In genomic region chr20:54549523-54550326, GRCh38 we compare ENCODE assay signal across 23 cellular contexts.
DNase-seq lines count a peak whose midpoint lies in the region; ATAC-seq and TF ChIP-seq lines count a peak whose summit lies in the region.
"Had no signal": no experiment of that assay in that cellular context is flagged by ENCODE, and none has a peak within 500 bp of the region (broad histone marks: within the 10 kb centered on the region; RNA-seq: fewer than 3 reads in every experiment).

No MANE protein-coding gene starts in this region.

- H2BK5ac ChIP-seq in IMR-90 (ENCODE audit: low read depth, low read length, poor library complexity, severe bottlenecking): no peak overlapping the region

- H3K79me1 ChIP-seq in IMR-90 (ENCODE audit: low read depth in 1 of 2, low read length in 2 of 2): no peaks in the 10 kb centered on the region

- H3K4me3 Mint-ChIP-seq in chondrocyte (ENCODE audit: unreplicated experiment): peak overlapping the region; percentile 47
- no peak overlapping the region for H3K4me3 Mint-ChIP-seq in CD4-positive, alpha-beta memory T cell

- H3K4me3 ChIP-seq in AG10803 (ENCODE audit: low read length) (no peak overlapping the region), IMR-90 (ENCODE audit: insufficient read depth, low read depth, low read length) (no peak overlapping the region), neural cell (ENCODE audit: low read length) (peak overlapping the region; percentile 13)
- no peak overlapping the region for H3K4me3 ChIP-seq in CD4-positive, alpha-beta memory T cell (ENCODE audit: low read length in 2 of 2)
- H3K4me3 ChIP-seq: SK-N-MC had no signal

- H2BK120ac ChIP-seq in IMR-90 (ENCODE audit: low read depth, low read length): no peak overlapping the region

- H3K36me3 Mint-ChIP-seq in chondrocyte (ENCODE audit: low read depth): no peaks in the 10 kb centered on the region
- no peaks in the 10 kb centered on the region for H3K36me3 Mint-ChIP-seq in CD4-positive, alpha-beta memory T cell

- TF ChIP-seq EP300 in neural cell (conservative IDR thresholded peaks at IDR 0.05; ENCODE audit: poor library complexity, severe bottlenecking): no peak

- H4K20me1 ChIP-seq in IMR-90 (ENCODE audit: insufficient read depth, low read length) (no peaks in the 10 kb centered on the region), neural cell (ENCODE audit: insufficient read depth) (no peaks in the 10 kb centered on the region)

- H3K9ac ChIP-seq in IMR-90 (ENCODE audit: low read depth, low read length) (no peak overlapping the region), neural cell (ENCODE audit: low read length) (no peak overlapping the region)

- peaks cover 5% of the 10 kb centered on the region for H3K9me3 Mint-ChIP-seq in chondrocyte (ENCODE audit: low read depth)
- H3K9me3 Mint-ChIP-seq in CD4-positive, alpha-beta memory T cell: peaks cover 0 to 3% (median 0%) of the 10 kb centered on the region in 8 donors

- no peaks in the 10 kb centered on the region for H3K79me2 ChIP-seq in neural cell (replicated peaks; ENCODE audit: insufficient read depth, low read length)

- H2BK15ac ChIP-seq in IMR-90 (ENCODE audit: low read depth, low read length): no peak overlapping the region

- POLR2A ChIA-PET in IMR-90 (lab: Charles Lee; ENCODE audit: unreplicated experiment): no interaction called here
- POLR2A ChIA-PET in CD4-positive, alpha-beta memory T cell (lab: Charles Lee; ENCODE audit: partially characterized antibody): no interaction called here

- H3K4ac ChIP-seq in IMR-90 (ENCODE audit: low read depth, low read length): no peak overlapping the region

- no peak overlapping the region for H3K14ac ChIP-seq in IMR-90 (replicated peaks; ENCODE audit: low read depth, low read length)

- H3K27ac Mint-ChIP-seq in chondrocyte (ENCODE audit: unreplicated experiment): peak overlapping the region; percentile 95
- no peak overlapping the region for H3K27ac Mint-ChIP-seq in CD4-positive, alpha-beta memory T cell

- intact Hi-C loops in IMR-90 (cut with micrococcal nuclease): no loop called here
- intact Hi-C loops in CD4-positive, alpha-beta memory T cell (cut with micrococcal nuclease): no loop called here

- H3K18ac ChIP-seq in IMR-90 (ENCODE audit: low read depth, low read length): no peak overlapping the region

- ATAC-seq in IMR-90 (ENCODE audit: low read depth): no peak
- no peak for ATAC-seq in GM19452 (IDR thresholded peaks at IDR 0.05; ENCODE audit: unreplicated experiment)
- ATAC-seq: HepG2 had no signal

- H3K27ac ChIP-seq in IMR-90 (ENCODE audit: insufficient read depth, low read length) (no peak overlapping the region), neural cell (ENCODE audit: low read length) (peak overlapping the region; percentile 32)
- H3K27ac ChIP-seq in CD4-positive, alpha-beta memory T cell (ENCODE audit: low read depth, low read length): no peak overlapping the region
- H3K27ac ChIP-seq: RWPE1, SK-N-MC had no signal

- TF ChIP-seq CTCF in AG10803 (conservative IDR thresholded peaks at IDR 0.05; ENCODE audit: low read length) (no peak), IMR-90 (conservative IDR thresholded peaks at IDR 0.05; ENCODE audit: low read depth, low read length) (no peak), chondrocyte (IDR thresholded peaks at IDR 0.05) (no peak), neural cell (IDR thresholded peaks at IDR 0.05; ENCODE audit: poor library complexity, severe bottlenecking) (no peak)

- H2AFZ ChIP-seq in IMR-90 (replicated peaks; ENCODE audit: low read length, poor library complexity) (no peak overlapping the region), neural cell (ENCODE audit: low read depth, low read length) (no peak overlapping the region)

- H3K23ac ChIP-seq in IMR-90 (ENCODE audit: low read depth, low read length): no peak overlapping the region

- H3K9me3 ChIP-seq in IMR-90 (ENCODE audit: control insufficient read depth, insufficient read depth, low read length): peaks cover 2% of the 10 kb centered on the region; the same call in 1 of the 2 replicates
- H3K9me3 ChIP-seq in neural cell (ENCODE audit: low read length): no peaks in the 10 kb centered on the region
- no peaks in the 10 kb centered on the region for H3K9me3 ChIP-seq in CD4-positive, alpha-beta memory T cell (ENCODE audit: control insufficient read depth in 1 of 2, low read length in 2 of 2)
- H3K9me3 ChIP-seq: BE2C had no signal

- no peaks in the 10 kb centered on the region for H3F3A ChIP-seq in neural cell (ENCODE audit: insufficient read depth, low read length, poor library complexity, severe bottlenecking)

- no CpG with 5 or more reads among the region's 4 CpGs for WGBS in IMR-90 (ENCODE audit: extremely low coverage in 2 of 2, insufficient read length in 1 of 2), 2 experiments

- H3K4me2 ChIP-seq in IMR-90 (ENCODE audit: low read depth, low read length): no peak overlapping the region
- peak overlapping the region; percentile 36 for H3K4me2 ChIP-seq in neural cell (ENCODE audit: low read length)

- in situ Hi-C loops in IMR-90 (cut with MboI; ENCODE audit: low sequenced_read_pairs): no loop called here

- DNase-seq in AG10803 (ENCODE audit: low read depth) (peak; percentile 56), IMR-90 (peak; percentile 3), chondrocyte (ENCODE audit: low spot score) (no peak)
- no peak for DNase-seq in CD4-positive, alpha-beta memory T cell
- no peak for DNase-seq in activated CD8-positive, alpha-beta memory T cell treated with anti-CD3 and anti-CD28 coated beads, Interleukin-2, amount 50 U/mL, for 48 hours
- DNase-seq in stimulated activated CD4-positive, alpha-beta T cell treated with anti-CD3 and anti-CD28 coated beads, Interleukin-4, amount 100 ng/mL, for 4 hours: no peak
- DNase-seq: BE2C; COR-L47; DND-41; KBM-7; NCI-H1092; NCI-H1436; NCI-H1930; NCI-H226; NCI-H510A treated with DMSO at 0.1 percent for 48 hours; NCI-H774; NK-92 treated with Interleukin-12 subunit alpha and Interleukin-12 subunit beta, amount 100 ng/mL, for 24 hours; SHP77 treated with DMSO at 0.1 percent for 48 hours had no signal

- no peak overlapping the region for H2BK20ac ChIP-seq in IMR-90 (ENCODE audit: low read depth, low read length)

- TF ChIP-seq POLR2A in IMR-90 (IDR thresholded peaks at IDR 0.05; ENCODE audit: low read depth, low read length): no peak

- no peak overlapping the region for H4K5ac ChIP-seq in IMR-90 (ENCODE audit: low read depth, low read length)

- CTCF ChIA-PET in IMR-90 (lab: Yijun Ruan, JAX): no interaction called here
- CTCF ChIA-PET in CD4-positive, alpha-beta memory T cell (lab: Charles Lee; ENCODE audit: partially characterized antibody): no interaction called here

- no peak overlapping the region for H2AK5ac ChIP-seq in IMR-90 (ENCODE audit: low read depth, low read length)

- H3K36me3 ChIP-seq in IMR-90 (ENCODE audit: control insufficient read depth, insufficient read depth, low read length) (no peaks in the 10 kb centered on the region), neural cell (ENCODE audit: insufficient read depth, low read length) (no peaks in the 10 kb centered on the region)
- H3K36me3 ChIP-seq in CD4-positive, alpha-beta memory T cell (ENCODE audit: insufficient read depth, low read length): no peaks in the 10 kb centered on the region
- H3K36me3 ChIP-seq: BE2C had no signal

- BruUV-seq in IMR-90 (replicated peaks; lab: Mats Ljungman, UMichigan): no TSS peak

- H4K8ac ChIP-seq in IMR-90 (ENCODE audit: low read depth in 2 of 2, low read length in 2 of 2): no peak overlapping the region

- no peak overlapping the region for H4K91ac ChIP-seq in IMR-90 (ENCODE audit: insufficient read depth, low read depth, low read length)

- H2AK9ac ChIP-seq in IMR-90 (replicated peaks; ENCODE audit: low read depth, low read length, poor library complexity): no peak overlapping the region

- peaks cover 47% of the 10 kb centered on the region for H3K4me1 Mint-ChIP-seq in chondrocyte (ENCODE audit: low read depth)
- H3K4me1 Mint-ChIP-seq in CD4-positive, alpha-beta memory T cell: peaks cover 0 to 2% (median 0%) of the 10 kb centered on the region in 4 donors

- TF ChIP-seq RAD21 in IMR-90 (IDR thresholded peaks at IDR 0.05; ENCODE audit: low read length): no peak
- no peak for TF ChIP-seq RAD21 in neural cell (conservative IDR thresholded peaks at IDR 0.05)

- H3K4me1 ChIP-seq in IMR-90 (ENCODE audit: control insufficient read depth, insufficient read depth, low read length): no peaks in the 10 kb centered on the region
- no peaks in the 10 kb centered on the region for H3K4me1 ChIP-seq in CD4-positive, alpha-beta memory T cell (ENCODE audit: insufficient read depth, low read length)
- H3K4me1 ChIP-seq: BE2C had no signal

- H3K9me1 ChIP-seq in IMR-90 (ENCODE audit: insufficient read depth, low read length): no peaks in the 10 kb centered on the region

- H3K9me2 ChIP-seq in neural cell (ENCODE audit: insufficient read depth, low read length): no peaks in the 10 kb centered on the region

- H3K27me3 ChIP-seq in IMR-90 (ENCODE audit: control insufficient read depth, insufficient read depth, low read length) (no peaks in the 10 kb centered on the region), neural cell (ENCODE audit: insufficient read depth, low read depth, low read length) (no peaks in the 10 kb centered on the region)
- no peaks in the 10 kb centered on the region for H3K27me3 ChIP-seq in CD4-positive, alpha-beta memory T cell (ENCODE audit: insufficient read depth, low read length)
- H3K27me3 ChIP-seq: BE2C had no signal

- H3K27me3 Mint-ChIP-seq in chondrocyte (ENCODE audit: low read depth): no peaks in the 10 kb centered on the region
- H3K27me3 Mint-ChIP-seq in CD4-positive, alpha-beta memory T cell: peaks cover 0 to 3% of the 10 kb centered on the region in 2 donors

- dilution Hi-C loops in IMR-90 (cut with HindIII; ENCODE audit: low sequenced_read_pairs, unreplicated experiment): no loop called here

- H3K56ac ChIP-seq in IMR-90 (ENCODE audit: extremely low read depth, insufficient read depth, low read length): no peak overlapping the region

TF ChIP-seq in IMR-90, 13 proteins besides CTCF, POLR2A, EP300 and RAD21 (continues in another document):
- TF ChIP-seq RCOR1 (IDR thresholded peaks at IDR 0.05; ENCODE audit: insufficient replicate concordance, low read length) (no peak), SMC3 (IDR thresholded peaks at IDR 0.05; ENCODE audit: low read depth, low read length) (no peak), BHLHE40 (IDR thresholded peaks at IDR 0.05; ENCODE audit: low read depth, low read length) (no peak)

TF ChIP-seq in neural cell, 6 proteins besides CTCF, POLR2A, EP300 and RAD21 (continues in another document):
- TF ChIP-seq POLR2AphosphoS5 (IDR thresholded peaks at IDR 0.05) (no peak), SMC3 (conservative IDR thresholded peaks at IDR 0.05; ENCODE audit: poor library complexity) (no peak)

Comparison
In these comparisons a context has a peak if more than half of its experiments do, and no peak if none do; other contexts are left out.
1. DNase-seq: peak in AG10803 (single experiment) and IMR-90 (single experiment); none in chondrocyte (single experiment), CD4-positive, alpha-beta memory T cell (0 of 5), activated CD8-positive, alpha-beta memory T cell treated with anti-CD3 and anti-CD28 coated beads, Interleukin-2, amount 50 U/mL, for 48 hours (single experiment) and stimulated activated CD4-positive, alpha-beta T cell treated with anti-CD3 and anti-CD28 coated beads, Interleukin-4, amount 100 ng/mL, for 4 hours (0 of 2).